ENCODE assay signal across 25 cellular contexts in the genomic region with DNA sequence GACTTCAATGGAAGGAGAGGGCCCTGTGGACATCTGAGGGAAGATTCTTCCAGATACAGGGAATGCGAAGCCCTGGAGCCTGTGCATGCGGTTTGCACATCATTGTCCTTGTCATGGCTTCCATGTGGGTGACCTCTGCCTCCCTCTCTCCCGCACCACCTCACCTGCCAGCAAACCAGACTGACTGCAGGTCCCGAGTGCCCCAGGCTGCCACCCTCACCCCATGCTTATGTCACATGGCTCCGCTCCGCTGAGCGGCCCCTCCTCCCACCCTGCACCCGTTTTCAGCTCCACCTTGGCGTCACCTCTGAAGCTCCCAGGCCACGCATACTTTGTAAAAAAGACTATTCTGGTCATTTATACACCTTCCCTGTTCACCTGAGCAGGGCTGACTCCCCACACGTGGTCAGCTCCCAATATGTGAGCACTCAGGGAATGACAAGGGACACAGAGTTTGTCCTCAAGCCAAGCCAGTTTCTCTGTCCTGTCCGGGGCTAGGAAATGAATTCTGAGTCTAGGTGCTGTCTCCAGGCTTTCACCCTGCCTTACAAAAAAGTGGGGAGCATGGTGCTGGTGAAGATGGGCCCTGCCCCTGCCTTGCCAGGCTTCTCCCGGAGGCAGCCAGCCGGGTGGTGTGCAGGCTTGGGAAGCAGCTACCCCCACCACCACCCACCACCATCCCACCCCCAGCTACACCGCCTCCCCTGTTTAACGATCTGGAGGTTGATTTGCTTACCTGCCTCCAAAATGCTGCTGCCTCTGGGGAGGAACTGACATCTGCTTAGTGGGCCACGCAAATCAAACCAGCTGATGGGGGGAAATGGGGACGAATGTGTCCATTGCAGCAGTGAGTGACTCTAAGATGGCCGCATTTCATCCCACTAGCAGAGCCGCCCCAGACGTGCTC. TPM values are rescaled to one million over a fixed set of nuclear protein-coding genes. Genes with fewer than 3 reads are reported as not detected.
"Had no signal": no experiment of that assay in that cellular context is flagged by ENCODE, and none has a peak within 500 bp of the region (broad histone marks: within the 10 kb centered on the region; RNA-seq: fewer than 3 reads in every experiment).

No MANE protein-coding gene starts in this region.

- H3K4me1 ChIP-seq: left lung, testis had no signal

- DNase-seq: activated B cell treated with CpG ODN at 0.5 μM for 24 hours; activated CD4-positive, alpha-beta memory T cell treated with anti-CD3 and anti-CD28 coated beads for 36 hours; activated CD4-positive, alpha-beta T cell treated with anti-CD3 and anti-CD28 coated beads for 4 hours; activated CD8-positive, alpha-beta memory T cell treated with anti-CD3 and anti-CD28 coated beads, Interleukin-2, amount 10 ng/mL, durations not matched to agents 7 days and 5 days; activated naive CD4-positive, alpha-beta T cell; activated naive CD8-positive, alpha-beta T cell treated with anti-CD3 and anti-CD28 coated beads for 36 hours; amniotic stem cell; colonic mucosa; erythroblast; hypothalamus; left lung; naive B cell; stimulated activated CD4-positive, alpha-beta T cell treated with anti-CD3 and anti-CD28 coated beads, Interleukin-15, amount 100 ng/mL, for 24 hours; stimulated activated CD4-positive, alpha-beta T cell treated with anti-CD3 and anti-CD28 coated beads, Interleukin-2, amount 100 ng/mL, for 48 hours; T-cell; testis had no signal

- H3K27ac ChIP-seq: colonic mucosa, left lung, ovary, testis, upper lobe of left lung had no signal

- H3K4me3 ChIP-seq: colonic mucosa, left lung, mucosa of descending colon, ovary, skin epidermis, testis, upper lobe of left lung had no signal

- H3K9me3 ChIP-seq: colonic mucosa, left lung, mucosa of descending colon, ovary, testis, upper lobe of left lung had no signal

- ATAC-seq: activated CD8-positive, alpha-beta memory T cell treated with anti-CD3 and anti-CD28 coated beads, Interleukin-2, amount 10 ng/mL, durations not matched to agents 7 days and 5 days; left lung; mucosa of descending colon; T-cell had no signal

- H3K27me3 ChIP-seq: colonic mucosa, left lung, ovary, testis, upper lobe of left lung had no signal

- FAIRE-seq: endometrium, frontal cortex, keratinocyte had no signal

- H3K36me3 ChIP-seq: colonic mucosa, left lung, ovary, upper lobe of left lung had no signal

RNA-seq across cellular contexts. Expression of a gene that starts 32.7 kb away (rescaled TPM):
- total RNA-seq: activated CD8-positive, alpha-beta memory T cell treated with anti-CD3 and anti-CD28 coated beads, Interleukin-2, amount 10 ng/mL, durations not matched to agents 7 days and 5 days; lung microvascular endothelial cell; pulmonary artery endothelial cell had no signal
